Comparison of ENCODE assay signal across 9 cellular contexts in genomic region chr7:141738592-141739013, GRCh38. TPM values are rescaled to one million over a fixed set of nuclear protein-coding genes. Genes with fewer than 3 reads are reported as not detected.
DNase-seq lines count a peak whose midpoint lies in the region; ATAC-seq and TF ChIP-seq lines count a peak whose summit lies in the region.
"Had no signal": no experiment of that assay in that cellular context is flagged by ENCODE, and none has a peak within 500 bp of the region (broad histone marks: within the 10 kb centered on the region; RNA-seq: fewer than 3 reads in every experiment).

No MANE protein-coding gene starts in this region.

- no peak for ATAC-seq in GM18867 (IDR thresholded peaks at IDR 0.05; ENCODE audit: unreplicated experiment)

- H3K27ac Mint-ChIP-seq in progenitor cell of endocrine pancreas: peak overlapping the region; percentile 99

- H3K27me3 Mint-ChIP-seq in progenitor cell of endocrine pancreas: no peaks in the 10 kb centered on the region

- no peak overlapping the region; the same call in 1 of the 2 replicates for H2AFZ ChIP-seq in OCI-LY3 (ENCODE audit: low read depth, low read length)

- TF ChIP-seq CTCF in OCI-LY3 (IDR thresholded peaks at IDR 0.05; ENCODE audit: low read depth, low read length): no peak
- TF ChIP-seq CTCF in epithelial cell of esophagus (IDR thresholded peaks at IDR 0.05; ENCODE audit: insufficient read depth, low read depth, low read length, missing control alignments): no peak
- TF ChIP-seq CTCF in progenitor cell of endocrine pancreas (IDR thresholded peaks at IDR 0.05; ENCODE audit: unreplicated experiment): no peak

- peak overlapping the region; percentile 82 for H3K9ac ChIP-seq in OCI-LY3 (ENCODE audit: low read length)

- peak overlapping the region; percentile 70 for H3K27ac ChIP-seq in OCI-LY3 (ENCODE audit: low read length)

- no peaks in the 10 kb centered on the region for H3K9me3 Mint-ChIP-seq in progenitor cell of endocrine pancreas (ENCODE audit: low read depth)

- no peaks in the 10 kb centered on the region for H3K27me3 ChIP-seq in OCI-LY3 (ENCODE audit: low read depth, low read length)

- H3K4me3 Mint-ChIP-seq in progenitor cell of endocrine pancreas (ENCODE audit: low read depth): peak overlapping the region; percentile 98

- no peaks in the 10 kb centered on the region for H4K20me1 ChIP-seq in OCI-LY3 (ENCODE audit: insufficient read depth, low read length)

- H3K36me3 Mint-ChIP-seq in progenitor cell of endocrine pancreas (ENCODE audit: insufficient read depth): peaks cover 11% of the 10 kb centered on the region

- no peaks in the 10 kb centered on the region for H3K9me3 ChIP-seq in OCI-LY3 (ENCODE audit: insufficient read depth, low read length)

- DNase-seq in epithelial cell of esophagus (ENCODE audit: low read depth) (peak; percentile 1), progenitor cell of endocrine pancreas (ENCODE audit: low spot score, unreplicated experiment) (no peak), inferior parietal cortex (ENCODE audit: extremely low spot score) (no peak), middle frontal gyrus (ENCODE audit: extremely low spot score, low spot score) (no peak)
- DNase-seq in stimulated activated CD4-positive, alpha-beta T cell treated with anti-CD3 and anti-CD28 coated beads, Interleukin-4, amount 100 ng/mL, for 1 hour: no peak

- H3K4me3 ChIP-seq in GM08714 (ENCODE audit: low read length) (peak overlapping the region; percentile 75), OCI-LY3 (ENCODE audit: low read length) (peak overlapping the region; percentile 81), epithelial cell of esophagus (ENCODE audit: low read length) (peak overlapping the region; percentile 89)

- H3K4me1 Mint-ChIP-seq in progenitor cell of endocrine pancreas (ENCODE audit: low read depth): peaks cover 16% of the 10 kb centered on the region

- H3K36me3 ChIP-seq in OCI-LY3 (replicated peaks; ENCODE audit: low read depth, low read length): peaks cover 26% of the 10 kb centered on the region

- peaks cover 17% of the 10 kb centered on the region for H3K4me1 ChIP-seq in OCI-LY3 (ENCODE audit: low read length)

- peaks cover 42% of the 10 kb centered on the region for H3K79me2 ChIP-seq in OCI-LY3 (ENCODE audit: low read length)

- peak overlapping the region; percentile 78 for H3K4me2 ChIP-seq in OCI-LY3 (ENCODE audit: low read length)

RNA-seq across cellular contexts. Expression of gene SSBP1, which starts 0.4 kb away (rescaled TPM):
- 129 and 132 TPM in 2 replicates for total RNA-seq in progenitor cell of endocrine pancreas

RNA-seq across cellular contexts. Expression of gene TAS2R3, which starts 25.3 kb away (rescaled TPM):
- total RNA-seq in progenitor cell of endocrine pancreas: 3.1 and 3.9 TPM in 2 replicates
- total RNA-seq: HT1080 had no signal

RNA-seq across cellular contexts. Expression of gene WEE2, which starts 30.4 kb away (rescaled TPM):
- total RNA-seq in progenitor cell of endocrine pancreas: 0.16 and 0.36 TPM in 2 replicates

RNA-seq across cellular contexts. Expression of gene DENND11, which starts 36.6 kb away (rescaled TPM):
- total RNA-seq in progenitor cell of endocrine pancreas: 52.3 and 52.8 TPM in 2 replicates

RNA-seq across cellular contexts. Expression of gene TAS2R4, which starts 37.9 kb away (rescaled TPM):
- total RNA-seq in progenitor cell of endocrine pancreas: 2.4 and 3.7 TPM in 2 replicates
